ENCODE assay signal across 12 cellular contexts in the genomic region with DNA sequence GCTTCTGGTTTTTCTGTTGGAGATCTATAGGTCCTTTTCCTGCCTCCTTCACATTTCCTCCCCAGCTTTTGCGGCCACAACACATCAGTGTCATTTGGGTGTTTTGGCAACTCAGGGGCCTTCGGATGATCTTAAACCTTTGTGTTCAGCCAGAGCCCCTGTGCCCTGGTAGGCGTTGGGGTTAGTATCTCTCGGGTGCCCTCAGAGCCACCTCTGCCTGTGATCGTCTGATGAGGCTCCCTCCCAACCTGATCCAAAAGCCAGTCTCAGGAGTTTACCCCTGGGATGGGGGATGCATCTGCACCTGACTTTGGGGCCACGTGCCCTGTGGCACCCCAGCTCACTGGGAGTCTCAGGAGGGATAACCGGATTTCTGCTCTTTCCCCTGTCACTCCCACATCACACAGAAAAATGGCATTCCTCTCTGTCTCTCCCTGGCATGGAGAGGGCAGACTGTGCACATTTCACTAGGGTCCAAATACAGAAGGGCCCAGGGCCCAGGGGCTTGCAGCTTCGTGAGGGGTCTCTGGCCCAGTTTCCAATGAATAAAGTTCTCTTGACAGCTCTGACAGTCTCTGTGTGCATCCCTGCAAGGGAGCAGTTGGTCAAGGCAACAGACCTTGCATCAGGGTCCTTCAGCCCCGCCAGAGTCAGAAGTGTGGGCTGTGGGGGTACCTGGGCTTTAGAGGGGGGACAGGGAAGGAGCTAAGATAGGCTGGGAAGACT. TPM values are rescaled to one million over a fixed set of nuclear protein-coding genes. Genes with fewer than 3 reads are reported as not detected.
DNase-seq lines count a peak whose midpoint lies in the region; ATAC-seq and TF ChIP-seq lines count a peak whose summit lies in the region.
"Had no signal": no experiment of that assay in that cellular context is flagged by ENCODE, and none has a peak within 500 bp of the region (broad histone marks: within the 10 kb centered on the region; RNA-seq: fewer than 3 reads in every experiment).

No MANE protein-coding gene starts in this region.

- H3K9me3 ChIP-seq in NT2/D1 (ENCODE audit: insufficient read depth, low read length) (no peaks in the 10 kb centered on the region), esophagus muscularis mucosa (no peaks in the 10 kb centered on the region)

- H3K9ac ChIP-seq in NT2/D1 (ENCODE audit: insufficient read length, low read depth) = peak overlapping the region; percentile 68

- H3K4me1 ChIP-seq in NT2/D1 (ENCODE audit: insufficient read depth, insufficient read length) = peaks cover 29% of the 10 kb centered on the region
- peaks cover 44 to 79% (median 75%) of the 10 kb centered on the region in 4 donors for H3K4me1 ChIP-seq in esophagus muscularis mucosa

- H3K36me3 ChIP-seq in NT2/D1 (ENCODE audit: insufficient read depth, insufficient read length, low read length) (peaks cover 20% of the 10 kb centered on the region), esophagus muscularis mucosa (peaks cover 5 to 17% (median 12%) of the 10 kb centered on the region in 4 donors)

- H3K4me3 ChIP-seq in NT2/D1 (ENCODE audit: insufficient read length, low read depth) (peak overlapping the region; percentile 19), esophagus muscularis mucosa (no peak overlapping the region)

- H3K36me3 Mint-ChIP-seq in activated CD4-positive, alpha-beta T cell treated with anti-CD3 and anti-CD28 coated beads for 36 hours (ENCODE audit: low read depth) = peaks cover 7% of the 10 kb centered on the region
- peaks cover 3% of the 10 kb centered on the region for H3K36me3 Mint-ChIP-seq in progenitor cell of endocrine pancreas (ENCODE audit: insufficient read depth)

- no peak for TF ChIP-seq EP300 in esophagus muscularis mucosa (IDR thresholded peaks at IDR 0.05)

- DNase-seq in activated CD4-positive, alpha-beta T cell treated with anti-CD3 and anti-CD28 coated beads for 36 hours = no peak
- DNase-seq in activated CD4-positive, alpha-beta T cell treated with anti-CD3 and anti-CD28 coated beads for 4 hours = no peak
- DNase-seq in NT2/D1 (ENCODE audit: low read depth, low spot score) (no peak), esophagus muscularis mucosa (ENCODE audit: extremely low spot score) (no peak), progenitor cell of endocrine pancreas (ENCODE audit: low spot score, unreplicated experiment) (no peak), erythroblast (lab: John Stamatoyannopoulos, UW) (no peak), KG1 (lab: John Stamatoyannopoulos, UW) (no peak)
- no peak for DNase-seq in stimulated activated CD4-positive, alpha-beta T cell treated with anti-CD3 and anti-CD28 coated beads, Interleukin-12 subunit alpha, Interleukin-12 subunit beta, amount 100 ng/mL, for 4 hours
- DNase-seq: activated CD4-positive, alpha-beta T cell treated with anti-CD3 and anti-CD28 coated beads for 1 hour; NCI-H2029 treated with DMSO at 0.1 percent for 48 hours had no signal

- CTCF ChIA-PET in activated CD4-positive, alpha-beta T cell treated with anti-CD3 and anti-CD28 coated beads for 36 hours (lab: Charles Lee) = interaction anchor here (0.6 to 3.7 kb wide), 17 partner anchors 13 to 454 kb away, joined by 3 to 69 read pairs (median 5); a partner anchor contains a TSS

- WGBS in esophagus muscularis mucosa = 79% methylated on average over 8 of the region's 9 CpGs

- peak overlapping the region; percentile 86 to 90 (median 88) for H3K27ac ChIP-seq in esophagus muscularis mucosa (replicated peaks in 1 of 4)
- H3K27ac ChIP-seq: HL-60 had no signal

- no peak for ATAC-seq in activated CD4-positive, alpha-beta T cell treated with anti-CD3 and anti-CD28 coated beads for 36 hours
- ATAC-seq: left lobe of liver had no signal

- no peak overlapping the region for H3K27ac Mint-ChIP-seq in activated CD4-positive, alpha-beta T cell treated with anti-CD3 and anti-CD28 coated beads for 36 hours
- peak overlapping the region; percentile 8 for H3K27ac Mint-ChIP-seq in progenitor cell of endocrine pancreas

- intact Hi-C loops in activated CD4-positive, alpha-beta T cell treated with anti-CD3 and anti-CD28 coated beads for 36 hours (cut with DNase I, micrococcal nuclease) = loop anchor here in 1 of 2 experiments (5.0 kb wide), 1 partner anchor 135 kb away; no protein-coding TSS in a partner anchor
- intact Hi-C loops in esophagus muscularis mucosa (cut with DNase I) = no loop called here

- peaks cover 18% of the 10 kb centered on the region for H3K27me3 Mint-ChIP-seq in activated CD4-positive, alpha-beta T cell treated with anti-CD3 and anti-CD28 coated beads for 36 hours
- peaks cover 25% of the 10 kb centered on the region for H3K27me3 Mint-ChIP-seq in progenitor cell of endocrine pancreas

- POLR2A ChIA-PET in activated CD4-positive, alpha-beta T cell treated with anti-CD3 and anti-CD28 coated beads for 36 hours (lab: Charles Lee) = interaction anchor here (0.5 kb wide), 1 partner anchor 174 kb away, joined by 3 read pairs; no protein-coding TSS in a partner anchor

- TF ChIP-seq POLR2A in esophagus muscularis mucosa (IDR thresholded peaks at IDR 0.05; ENCODE audit: low read depth) (no peak), erythroblast (IDR thresholded peaks at IDR 0.05; ENCODE audit: low read length) (no peak)

- H3K4me1 Mint-ChIP-seq in activated CD4-positive, alpha-beta T cell treated with anti-CD3 and anti-CD28 coated beads for 36 hours = peaks cover 34% of the 10 kb centered on the region
- peaks cover 9% of the 10 kb centered on the region for H3K4me1 Mint-ChIP-seq in progenitor cell of endocrine pancreas (ENCODE audit: low read depth)

- H3K4me3 Mint-ChIP-seq in activated CD4-positive, alpha-beta T cell treated with anti-CD3 and anti-CD28 coated beads for 36 hours = peak overlapping the region; percentile 99
- peak overlapping the region; percentile 31 for H3K4me3 Mint-ChIP-seq in progenitor cell of endocrine pancreas (ENCODE audit: low read depth)

- no peak for TF ChIP-seq CTCF in esophagus muscularis mucosa (IDR thresholded peaks at IDR 0.05)
- TF ChIP-seq CTCF in progenitor cell of endocrine pancreas (IDR thresholded peaks at IDR 0.05; ENCODE audit: unreplicated experiment) = no peak

- H3K27me3 ChIP-seq in NT2/D1 (ENCODE audit: insufficient read depth, insufficient read length) = peaks cover 19% of the 10 kb centered on the region
- no peaks in the 10 kb centered on the region for H3K27me3 ChIP-seq in esophagus muscularis mucosa

- H3K9me3 Mint-ChIP-seq in activated CD4-positive, alpha-beta T cell treated with anti-CD3 and anti-CD28 coated beads for 36 hours (ENCODE audit: low read depth) = no peaks in the 10 kb centered on the region
- no peaks in the 10 kb centered on the region for H3K9me3 Mint-ChIP-seq in progenitor cell of endocrine pancreas (ENCODE audit: low read depth)

RNA-seq across cellular contexts. Expression of a gene that starts 2.6 kb away (rescaled TPM):
- 10 to 100 TPM; 29.9 TPM for total RNA-seq in activated CD4-positive, alpha-beta T cell treated with anti-CD3 and anti-CD28 coated beads for 36 hours
- total RNA-seq in esophagus muscularis mucosa (10 to 100 TPM; 14.2 to 33.2 (median 20.9) TPM), progenitor cell of endocrine pancreas (30.3 and 34.2 TPM in 2 replicates)

RNA-seq across cellular contexts. Expression of a gene that starts 3.8 kb away (rescaled TPM):
- total RNA-seq in activated CD4-positive, alpha-beta T cell treated with anti-CD3 and anti-CD28 coated beads for 36 hours = not detected
- total RNA-seq in esophagus muscularis mucosa (10 to 100 TPM; 23.7 to 74.3 (median 51.6) TPM), progenitor cell of endocrine pancreas (0.31 and 0.40 TPM in 2 replicates)

RNA-seq across cellular contexts. Expression of a gene that starts 9.6 kb away (rescaled TPM):
- total RNA-seq in activated CD4-positive, alpha-beta T cell treated with anti-CD3 and anti-CD28 coated beads for 36 hours = not detected
- total RNA-seq in esophagus muscularis mucosa (under 1 TPM in 1 of 4 donors, not detected in 3; 0.11 TPM), progenitor cell of endocrine pancreas (not detected in 2 replicates)
- total RNA-seq: left lobe of liver had no signal

RNA-seq across cellular contexts. Expression of a gene that starts 20.0 kb away (rescaled TPM):
- total RNA-seq in activated CD4-positive, alpha-beta T cell treated with anti-CD3 and anti-CD28 coated beads for 36 hours = 1 to 10 TPM; 6.8 to 6.9 TPM
- 1,000 to 10,000 TPM in 1 of 4 donors, 100 to 1,000 TPM in 3; 607 to 1,312 (median 805) TPM for total RNA-seq in esophagus muscularis mucosa
- 9.8 and 12.7 TPM in 2 replicates for total RNA-seq in progenitor cell of endocrine pancreas

RNA-seq across cellular contexts. Expression of a gene that starts 44.6 kb away (rescaled TPM):
- total RNA-seq in activated CD4-positive, alpha-beta T cell treated with anti-CD3 and anti-CD28 coated beads for 36 hours = under 1 TPM; 0.58 to 0.71 TPM
- total RNA-seq in esophagus muscularis mucosa = 1 to 10 TPM; 4.6 to 9.9 (median 6.1) TPM
- total RNA-seq in progenitor cell of endocrine pancreas = 5.1 and 6.3 TPM in 2 replicates

Comparison
In these comparisons a context has a peak if more than half of its experiments do, and no peak if none do; other contexts are left out.
1. RNA of a gene that starts 3.8 kb away (total RNA-seq): 23.7 to 74.3 TPM in esophagus muscularis mucosa; 0.31 to 0.40 TPM in progenitor cell of endocrine pancreas and not detected in activated CD4-positive, alpha-beta T cell treated with anti-CD3 and anti-CD28 coated beads for 36 hours; every median in the first group is over 10 times any median in the second.